ENCODE assay signal across 1 cellular context in the genomic region with DNA sequence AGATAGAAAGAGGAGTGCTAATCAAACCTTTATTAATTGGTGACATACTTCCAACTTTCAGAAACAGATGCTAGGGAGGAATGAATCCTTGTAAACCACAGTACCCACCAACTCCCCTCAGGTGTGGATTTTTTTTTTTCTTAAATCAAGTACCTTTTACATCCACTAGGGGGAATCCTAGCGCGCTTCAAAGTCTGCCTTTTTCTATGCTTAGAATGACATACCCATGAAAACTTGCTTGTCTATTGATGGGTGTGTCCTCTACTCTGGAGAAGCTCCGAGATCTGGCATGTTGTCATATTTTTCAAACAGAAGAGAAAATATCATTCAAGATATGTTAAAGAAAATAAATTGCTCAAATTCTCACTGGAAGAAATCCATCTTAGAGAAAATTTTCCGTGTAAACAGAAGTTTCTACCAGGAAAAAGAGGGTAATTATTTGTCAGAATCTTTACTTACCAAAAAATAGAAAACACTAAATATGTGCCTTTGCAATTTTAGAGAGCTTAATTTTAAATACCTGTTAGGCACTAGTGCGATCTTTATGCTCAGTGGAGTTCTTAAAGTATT.
TF ChIP-seq lines count a peak whose summit lies in the region.

No MANE protein-coding gene starts in this region.

TF ChIP-seq in GM23338, 12 proteins besides CTCF, POLR2A, EP300 and RAD21 (continued from another document):
- TF ChIP-seq, protein P1, sequence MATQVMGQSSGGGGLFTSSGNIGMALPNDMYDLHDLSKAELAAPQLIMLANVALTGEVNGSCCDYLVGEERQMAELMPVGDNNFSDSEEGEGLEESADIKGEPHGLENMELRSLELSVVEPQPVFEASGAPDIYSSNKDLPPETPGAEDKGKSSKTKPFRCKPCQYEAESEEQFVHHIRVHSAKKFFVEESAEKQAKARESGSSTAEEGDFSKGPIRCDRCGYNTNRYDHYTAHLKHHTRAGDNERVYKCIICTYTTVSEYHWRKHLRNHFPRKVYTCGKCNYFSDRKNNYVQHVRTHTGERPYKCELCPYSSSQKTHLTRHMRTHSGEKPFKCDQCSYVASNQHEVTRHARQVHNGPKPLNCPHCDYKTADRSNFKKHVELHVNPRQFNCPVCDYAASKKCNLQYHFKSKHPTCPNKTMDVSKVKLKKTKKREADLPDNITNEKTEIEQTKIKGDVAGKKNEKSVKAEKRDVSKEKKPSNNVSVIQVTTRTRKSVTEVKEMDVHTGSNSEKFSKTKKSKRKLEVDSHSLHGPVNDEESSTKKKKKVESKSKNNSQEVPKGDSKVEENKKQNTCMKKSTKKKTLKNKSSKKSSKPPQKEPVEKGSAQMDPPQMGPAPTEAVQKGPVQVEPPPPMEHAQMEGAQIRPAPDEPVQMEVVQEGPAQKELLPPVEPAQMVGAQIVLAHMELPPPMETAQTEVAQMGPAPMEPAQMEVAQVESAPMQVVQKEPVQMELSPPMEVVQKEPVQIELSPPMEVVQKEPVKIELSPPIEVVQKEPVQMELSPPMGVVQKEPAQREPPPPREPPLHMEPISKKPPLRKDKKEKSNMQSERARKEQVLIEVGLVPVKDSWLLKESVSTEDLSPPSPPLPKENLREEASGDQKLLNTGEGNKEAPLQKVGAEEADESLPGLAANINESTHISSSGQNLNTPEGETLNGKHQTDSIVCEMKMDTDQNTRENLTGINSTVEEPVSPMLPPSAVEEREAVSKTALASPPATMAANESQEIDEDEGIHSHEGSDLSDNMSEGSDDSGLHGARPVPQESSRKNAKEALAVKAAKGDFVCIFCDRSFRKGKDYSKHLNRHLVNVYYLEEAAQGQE (IDR thresholded peaks at IDR 0.05; ENCODE audit: unreplicated experiment): no peak
- no peak for TF ChIP-seq EZH2phosphoT487 (IDR thresholded peaks at IDR 0.05; ENCODE audit: unreplicated experiment)
- TF ChIP-seq POLR2AphosphoS5 (IDR thresholded peaks at IDR 0.05; ENCODE audit: low read depth): no peak
